In the genomic region with DNA sequence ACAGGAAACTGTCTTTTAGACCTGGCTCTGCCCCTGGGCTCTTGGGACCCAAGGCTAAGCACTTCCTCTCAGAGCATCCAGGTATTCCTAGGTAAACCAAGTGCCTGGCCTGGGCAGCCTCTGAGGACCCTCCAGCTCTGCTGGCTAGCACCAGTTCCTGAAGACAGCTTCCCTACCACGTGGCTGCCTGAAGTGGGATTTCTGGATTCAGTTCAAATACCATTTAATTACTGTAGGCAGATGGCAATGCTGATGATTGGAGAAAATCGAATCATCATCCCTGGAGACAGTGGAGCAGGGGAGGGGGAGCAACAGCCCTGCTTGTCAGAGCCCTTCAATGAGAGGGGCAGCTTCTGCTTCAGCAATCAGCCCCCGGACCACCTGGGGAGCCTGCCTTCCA, we compare ENCODE assay signal across 16 cellular contexts. TPM values are rescaled to one million over a fixed set of nuclear protein-coding genes. Genes with fewer than 3 reads are reported as not detected.
A peak's percentile ranks its signal among the peaks of the same experiment; 100 is the strongest.
DNase-seq lines count a peak whose midpoint lies in the region; ATAC-seq lines count a peak whose summit lies in the region.
"Had no signal": no experiment of that assay in that cellular context is flagged by ENCODE, and none has a peak within 500 bp of the region (broad histone marks: within the 10 kb centered on the region; RNA-seq: fewer than 3 reads in every experiment).

No MANE protein-coding gene starts in this region.

- H3K36me3 Mint-ChIP-seq in CD8-positive, alpha-beta memory T cell, result peaks cover 0 to 42% (median 3%) of the 10 kb centered on the region in 3 donors
- H3K36me3 Mint-ChIP-seq in IgD-negative memory B cell, result no peaks in the 10 kb centered on the region

- POLR2A ChIA-PET in CD8-positive, alpha-beta memory T cell (lab: Charles Lee), result interaction anchor here (1.7 kb wide), 1 partner anchor 11 kb away, joined by 3 read pairs; no protein-coding TSS in a partner anchor

- no peaks in the 10 kb centered on the region for H3K27me3 ChIP-seq in CD8-positive, alpha-beta memory T cell (ENCODE audit: insufficient read depth, low read length, poor library complexity, severe bottlenecking)
- H3K27me3 ChIP-seq in layer of hippocampus (ENCODE audit: control insufficient read depth, insufficient read depth, low read length), result no peaks in the 10 kb centered on the region
- H3K27me3 ChIP-seq: neutrophil had no signal

- no peaks in the 10 kb centered on the region for H3K9me3 Mint-ChIP-seq in CD8-positive, alpha-beta memory T cell
- H3K9me3 Mint-ChIP-seq in IgD-negative memory B cell, result no peaks in the 10 kb centered on the region
- H3K9me3 Mint-ChIP-seq: H9 had no signal

- ATAC-seq in HG03469 (IDR thresholded peaks at IDR 0.05; ENCODE audit: unreplicated experiment) (no peak), HG02610 (IDR thresholded peaks at IDR 0.05; ENCODE audit: unreplicated experiment) (no peak)

- peaks cover 89% of the 10 kb centered on the region for H3K4me1 ChIP-seq in CD8-positive, alpha-beta memory T cell (ENCODE audit: insufficient read depth, low read length)

- no peaks in the 10 kb centered on the region for H3K9me3 ChIP-seq in CD8-positive, alpha-beta memory T cell (ENCODE audit: low read length)
- H3K9me3 ChIP-seq: neutrophil, stomach had no signal

- peak overlapping the region in 7 of 8 donors; percentile 12 to 95 (median 49) for H3K27ac Mint-ChIP-seq in CD8-positive, alpha-beta memory T cell
- H3K27ac Mint-ChIP-seq in IgD-negative memory B cell, result peak overlapping the region in 2 of 3 donors; percentile 29 to 81
- H3K27ac Mint-ChIP-seq: H9 had no signal

- H3K4me3 ChIP-seq in CD8-positive, alpha-beta memory T cell (ENCODE audit: low read length), result no peak overlapping the region
- H3K4me3 ChIP-seq: stomach had no signal

- peak overlapping the region in 2 of 7 donors; percentile 32 to 51 for H3K4me3 Mint-ChIP-seq in CD8-positive, alpha-beta memory T cell
- H3K4me3 Mint-ChIP-seq in IgD-negative memory B cell, result peak overlapping the region in 1 of 4 donors; percentile 31
- H3K4me3 Mint-ChIP-seq: H9 had no signal

- CTCF ChIA-PET in CD8-positive, alpha-beta memory T cell (lab: Charles Lee), result interaction anchor here (1.2 to 2.0 kb wide), 3 partner anchors 10 to 40 kb away, joined by 3 to 5 read pairs (median 5); no protein-coding TSS in a partner anchor

- DNase-seq in CD8-positive, alpha-beta memory T cell, result no peak
- DNase-seq in NCI-H524 treated with DMSO at 0.1 percent for 48 hours (lab: John Stamatoyannopoulos, UW) (peak; percentile 86), NAMALWA (ENCODE audit: low spot score) (no peak)
- DNase-seq: central memory CD4-positive, alpha-beta T cell; H9; Karpas-422; mammary epithelial cell; stomach; T-helper 9 cell had no signal

- peaks cover 2% of the 10 kb centered on the region for H3K36me3 ChIP-seq in CD8-positive, alpha-beta memory T cell (ENCODE audit: insufficient read depth, low read length)

- no peak overlapping the region for H3K27ac ChIP-seq in CD8-positive, alpha-beta memory T cell (ENCODE audit: low read depth, low read length)
- H3K27ac ChIP-seq in layer of hippocampus (ENCODE audit: low read depth, low read length), result peak overlapping the region; percentile 19
- H3K27ac ChIP-seq: HL-60, neutrophil, RWPE1, stomach had no signal

- H3K4me1 Mint-ChIP-seq in CD8-positive, alpha-beta memory T cell, result peaks cover 66 to 85% (median 70%) of the 10 kb centered on the region in 3 donors
- H3K4me1 Mint-ChIP-seq in IgD-negative memory B cell, result peaks cover 25 to 35% (median 31%) of the 10 kb centered on the region in 3 donors

- no peaks in the 10 kb centered on the region for H3K27me3 Mint-ChIP-seq in CD8-positive, alpha-beta memory T cell
- no peaks in the 10 kb centered on the region for H3K27me3 Mint-ChIP-seq in IgD-negative memory B cell

RNA-seq across cellular contexts. Expression of gene KIF21B, which starts 11.9 kb away (rescaled TPM):
- 10 to 100 TPM; 37.5 to 37.6 TPM for total RNA-seq in CD8-positive, alpha-beta memory T cell
- polyA plus RNA-seq in CD8-positive, alpha-beta memory T cell, result 9.9 TPM
- polyA plus RNA-seq in IgD-negative memory B cell, result 5.6 TPM
